In genomic region chr5:82353522-82353921, GRCh38 we compare ENCODE assay signal across 26 cellular contexts.
"Had no signal": no experiment of that assay in that cellular context is flagged by ENCODE, and none has a peak within 500 bp of the region (broad histone marks: within the 10 kb centered on the region; RNA-seq: fewer than 3 reads in every experiment).

No MANE protein-coding gene starts in this region.

- ATAC-seq: activated T-cell treated with anti-CD3 and anti-CD28 coated beads, Interleukin-2, amount 50 U/mL, for 4 hours; activated T-helper 17 cell treated with anti-CD3 and anti-CD28 coated beads, Interleukin-2, amount 50 U/mL, for 72 hours; Panc1; Right ventricle myocardium inferior had no signal

- H3K27ac ChIP-seq: breast epithelium, VCaP had no signal

- H3K4me3 Mint-ChIP-seq: activated CD4-positive, alpha-beta memory T cell treated with anti-CD3 and anti-CD28 coated beads for 36 hours; activated CD4-positive, alpha-beta T cell treated with anti-CD3 and anti-CD28 coated beads, Interleukin-2, amount 10 ng/mL, durations not matched to agents 7 days and 5 days; activated naive CD4-positive, alpha-beta T cell treated with anti-CD3 and anti-CD28 coated beads, Interleukin-2, amount 10 ng/mL, durations not matched to agents 7 days and 5 days; activated naive CD8-positive, alpha-beta T cell treated with anti-CD3 and anti-CD28 coated beads, Interleukin-2, amount 10 ng/mL, durations not matched to agents 7 days and 5 days; activated T-cell treated with anti-CD3 and anti-CD28 coated beads, Interleukin-2, amount 50 U/mL, for 4 hours; activated T-helper 17 cell treated with anti-CD3 and anti-CD28 coated beads, Interleukin-2, amount 50 U/mL, for 72 hours had no signal

- H3K36me3 Mint-ChIP-seq: activated CD4-positive, alpha-beta memory T cell treated with anti-CD3 and anti-CD28 coated beads for 36 hours had no signal

- H3K9me3 ChIP-seq: adrenal gland, breast epithelium, SK-N-SH had no signal

- H3K27ac Mint-ChIP-seq: activated CD4-positive, alpha-beta memory T cell treated with anti-CD3 and anti-CD28 coated beads for 36 hours; activated CD4-positive, alpha-beta T cell treated with anti-CD3 and anti-CD28 coated beads, Interleukin-2, amount 10 ng/mL, durations not matched to agents 7 days and 5 days; activated naive CD4-positive, alpha-beta T cell treated with anti-CD3 and anti-CD28 coated beads, Interleukin-2, amount 10 ng/mL, durations not matched to agents 7 days and 5 days; activated naive CD8-positive, alpha-beta T cell treated with anti-CD3 and anti-CD28 coated beads, Interleukin-2, amount 10 ng/mL, durations not matched to agents 7 days and 5 days; activated T-helper 17 cell treated with anti-CD3 and anti-CD28 coated beads, Interleukin-2, amount 50 U/mL, for 72 hours had no signal

- H3K36me3 ChIP-seq: adrenal gland, breast epithelium had no signal

- DNase-seq: activated CD4-positive, alpha-beta memory T cell treated with anti-CD3 and anti-CD28 coated beads for 36 hours; activated CD4-positive, alpha-beta T cell treated with anti-CD3 and anti-CD28 coated beads, Interleukin-2, amount 10 ng/mL, durations not matched to agents 7 days and 5 days; activated CD4-positive, CD25-positive, alpha-beta regulatory T cell; activated CD8-positive, alpha-beta memory T cell treated with anti-CD3 and anti-CD28 coated beads for 24 hours; activated gamma-delta T cell; activated naive CD4-positive, alpha-beta T cell treated with anti-CD3 and anti-CD28 coated beads, Interleukin-2, amount 10 ng/mL, durations not matched to agents 7 days and 5 days; activated naive CD8-positive, alpha-beta T cell treated with anti-CD3 and anti-CD28 coated beads, Interleukin-2, amount 10 ng/mL, durations not matched to agents 7 days and 5 days; activated T-cell treated with anti-CD3 and anti-CD28 coated beads, Interleukin-2, amount 50 U/mL, for 4 hours; adrenal gland; anterior cingulate cortex; NCI-H1048; NCI-H1417; NCI-H1930; NCI-H2171; NCI-H2227 treated with DMSO at 0.1 percent for 48 hours; NCI-H446 treated with DMSO at 0.1 percent for 48 hours; NCI-H526; NCI-H774; RPMI8226; SK-N-SH; T-helper 1 cell had no signal

- H3K27me3 Mint-ChIP-seq: activated CD4-positive, alpha-beta memory T cell treated with anti-CD3 and anti-CD28 coated beads for 36 hours; activated CD4-positive, alpha-beta T cell treated with anti-CD3 and anti-CD28 coated beads, Interleukin-2, amount 10 ng/mL, durations not matched to agents 7 days and 5 days; activated naive CD4-positive, alpha-beta T cell treated with anti-CD3 and anti-CD28 coated beads, Interleukin-2, amount 10 ng/mL, durations not matched to agents 7 days and 5 days; activated naive CD8-positive, alpha-beta T cell treated with anti-CD3 and anti-CD28 coated beads, Interleukin-2, amount 10 ng/mL, durations not matched to agents 7 days and 5 days; activated T-helper 17 cell treated with anti-CD3 and anti-CD28 coated beads, Interleukin-2, amount 50 U/mL, for 72 hours had no signal

- H3K27me3 ChIP-seq: adrenal gland, breast epithelium had no signal

- H3K4me3 ChIP-seq: adrenal gland, breast epithelium had no signal

- H3K4me2 ChIP-seq: SK-N-SH had no signal

- H3K9ac ChIP-seq: SK-N-SH had no signal

- H3K4me1 ChIP-seq: breast epithelium had no signal

- H3K9me3 Mint-ChIP-seq: activated CD4-positive, alpha-beta memory T cell treated with anti-CD3 and anti-CD28 coated beads for 36 hours; activated CD4-positive, alpha-beta T cell treated with anti-CD3 and anti-CD28 coated beads, Interleukin-2, amount 10 ng/mL, durations not matched to agents 7 days and 5 days; activated naive CD4-positive, alpha-beta T cell treated with anti-CD3 and anti-CD28 coated beads, Interleukin-2, amount 10 ng/mL, durations not matched to agents 7 days and 5 days; activated naive CD8-positive, alpha-beta T cell treated with anti-CD3 and anti-CD28 coated beads, Interleukin-2, amount 10 ng/mL, durations not matched to agents 7 days and 5 days; activated T-cell treated with anti-CD3 and anti-CD28 coated beads, Interleukin-2, amount 50 U/mL, for 4 hours; activated T-helper 17 cell treated with anti-CD3 and anti-CD28 coated beads, Interleukin-2, amount 50 U/mL, for 72 hours had no signal
